In the genomic region with DNA sequence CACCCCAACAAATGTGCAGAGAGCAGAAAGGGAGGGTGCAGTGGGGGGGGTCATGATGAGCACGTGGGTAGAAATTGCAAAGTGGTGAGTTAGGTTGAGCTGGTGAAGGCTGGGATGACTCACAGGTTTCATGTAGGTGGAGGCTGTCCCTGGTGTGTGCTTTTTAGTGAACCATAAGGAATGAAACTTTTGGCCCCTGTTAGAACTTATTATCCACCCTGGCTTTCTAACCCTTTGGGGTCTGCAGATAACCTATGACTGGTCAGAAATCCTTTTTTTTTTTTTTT, we compare ENCODE assay signal across 8 cellular contexts. TPM values are rescaled to one million over a fixed set of nuclear protein-coding genes. Genes with fewer than 3 reads are reported as not detected.
DNase-seq lines count a peak whose midpoint lies in the region; ATAC-seq and TF ChIP-seq lines count a peak whose summit lies in the region.

No MANE protein-coding gene starts in this region.

- H3K4me3 ChIP-seq in HFF-Myc (replicated peaks; ENCODE audit: low read depth, low read length), result no peak overlapping the region

- H3K4me1 Mint-ChIP-seq in activated CD8-positive, alpha-beta memory T cell treated with anti-CD3 and anti-CD28 coated beads, Interleukin-2, amount 10 ng/mL, durations not matched to agents 7 days and 5 days, result peaks cover 32% of the 10 kb centered on the region
- H3K4me1 Mint-ChIP-seq in stimulated activated effector memory CD8-positive, alpha-beta T cell treated with anti-CD3 and anti-CD28 coated beads, Interleukin-12 subunit alpha, Interleukin-12 subunit beta, amount 100 ng/mL, for 72 hours, result peaks cover 24% of the 10 kb centered on the region

- no peaks in the 10 kb centered on the region for H3K27me3 Mint-ChIP-seq in activated CD8-positive, alpha-beta memory T cell treated with anti-CD3 and anti-CD28 coated beads, Interleukin-2, amount 10 ng/mL, durations not matched to agents 7 days and 5 days

- CTCF ChIA-PET in activated CD8-positive, alpha-beta memory T cell treated with anti-CD3 and anti-CD28 coated beads, Interleukin-2, amount 10 ng/mL, durations not matched to agents 7 days and 5 days (lab: Charles Lee), result interaction anchor here (0.8 to 2.6 kb wide), 4 partner anchors 16 to 56 kb away, joined by 3 to 14 read pairs (median 7); no protein-coding TSS in a partner anchor

- H3K36me3 Mint-ChIP-seq in activated CD8-positive, alpha-beta memory T cell treated with anti-CD3 and anti-CD28 coated beads, Interleukin-2, amount 10 ng/mL, durations not matched to agents 7 days and 5 days, result peaks cover 12% of the 10 kb centered on the region
- H3K36me3 Mint-ChIP-seq in stimulated activated effector memory CD8-positive, alpha-beta T cell treated with anti-CD3 and anti-CD28 coated beads, Interleukin-12 subunit alpha, Interleukin-12 subunit beta, amount 100 ng/mL, for 72 hours, result peaks cover 5% of the 10 kb centered on the region

- TF ChIP-seq CTCF in AG09319 (IDR thresholded peaks at IDR 0.05; ENCODE audit: low read depth, low read length) (no peak), HFF-Myc (IDR thresholded peaks at IDR 0.05; ENCODE audit: low read depth, low read length, missing control alignments) (no peak)

- ATAC-seq in activated CD8-positive, alpha-beta memory T cell treated with anti-CD3 and anti-CD28 coated beads, Interleukin-2, amount 10 ng/mL, durations not matched to agents 7 days and 5 days, result peak; percentile 95
- peak; percentile 97 for ATAC-seq in stimulated activated effector memory CD8-positive, alpha-beta T cell treated with anti-CD3 and anti-CD28 coated beads, Interleukin-12 subunit alpha, Interleukin-12 subunit beta, amount 100 ng/mL, for 72 hours
- no peak for ATAC-seq in HG02759 (IDR thresholded peaks at IDR 0.05; ENCODE audit: unreplicated experiment)
- no peak for ATAC-seq in GM21367 (IDR thresholded peaks at IDR 0.05; ENCODE audit: unreplicated experiment)

- no peaks in the 10 kb centered on the region for H3K9me3 Mint-ChIP-seq in activated CD8-positive, alpha-beta memory T cell treated with anti-CD3 and anti-CD28 coated beads, Interleukin-2, amount 10 ng/mL, durations not matched to agents 7 days and 5 days (ENCODE audit: low read depth)
- no peaks in the 10 kb centered on the region for H3K9me3 Mint-ChIP-seq in stimulated activated effector memory CD8-positive, alpha-beta T cell treated with anti-CD3 and anti-CD28 coated beads, Interleukin-12 subunit alpha, Interleukin-12 subunit beta, amount 100 ng/mL, for 72 hours

- peak overlapping the region; percentile 15 for H3K27ac Mint-ChIP-seq in activated CD8-positive, alpha-beta memory T cell treated with anti-CD3 and anti-CD28 coated beads, Interleukin-2, amount 10 ng/mL, durations not matched to agents 7 days and 5 days
- no peak overlapping the region for H3K27ac Mint-ChIP-seq in stimulated activated effector memory CD8-positive, alpha-beta T cell treated with anti-CD3 and anti-CD28 coated beads, Interleukin-12 subunit alpha, Interleukin-12 subunit beta, amount 100 ng/mL, for 72 hours

- DNase-seq in AG09319 (ENCODE audit: extremely low read depth, low read depth) (peak; percentile 23), HFF-Myc (ENCODE audit: extremely low read depth, low read depth) (peak; percentile 60), iPS-NIHi11 (ENCODE audit: low spot score) (peak; percentile 38), NCI-H510A (lab: John Stamatoyannopoulos, UW) (no peak)
- DNase-seq in activated CD8-positive, alpha-beta memory T cell treated with anti-CD3 and anti-CD28 coated beads, Interleukin-2, amount 10 ng/mL, durations not matched to agents 7 days and 5 days, result peak; percentile 73
- DNase-seq in stimulated activated effector memory CD8-positive, alpha-beta T cell treated with anti-CD3 and anti-CD28 coated beads, Interleukin-12 subunit alpha, Interleukin-12 subunit beta, amount 100 ng/mL, for 72 hours (ENCODE audit: low spot score in 2 of 2), result peak in 1 of 2 donors; percentile 57

- H3K4me3 Mint-ChIP-seq in activated CD8-positive, alpha-beta memory T cell treated with anti-CD3 and anti-CD28 coated beads, Interleukin-2, amount 10 ng/mL, durations not matched to agents 7 days and 5 days, result no peak overlapping the region
- H3K4me3 Mint-ChIP-seq in stimulated activated effector memory CD8-positive, alpha-beta T cell treated with anti-CD3 and anti-CD28 coated beads, Interleukin-12 subunit alpha, Interleukin-12 subunit beta, amount 100 ng/mL, for 72 hours, result no peak overlapping the region

RNA-seq across cellular contexts. Expression of a gene that starts 46.9 kb away (rescaled TPM):
- 10 to 100 TPM; 20.2 to 25.5 TPM for total RNA-seq in activated CD8-positive, alpha-beta memory T cell treated with anti-CD3 and anti-CD28 coated beads, Interleukin-2, amount 10 ng/mL, durations not matched to agents 7 days and 5 days

Comparison
In these comparisons a context has a peak if more than half of its experiments do, and no peak if none do; other contexts are left out.
1. ATAC-seq: peak in activated CD8-positive, alpha-beta memory T cell treated with anti-CD3 and anti-CD28 coated beads, Interleukin-2, amount 10 ng/mL, durations not matched to agents 7 days and 5 days (single experiment) and stimulated activated effector memory CD8-positive, alpha-beta T cell treated with anti-CD3 and anti-CD28 coated beads, Interleukin-12 subunit alpha, Interleukin-12 subunit beta, amount 100 ng/mL, for 72 hours (single experiment); none in HG02759 (single experiment) and GM21367 (single experiment).